ENCODE assay signal across 17 cellular contexts in the genomic region with DNA sequence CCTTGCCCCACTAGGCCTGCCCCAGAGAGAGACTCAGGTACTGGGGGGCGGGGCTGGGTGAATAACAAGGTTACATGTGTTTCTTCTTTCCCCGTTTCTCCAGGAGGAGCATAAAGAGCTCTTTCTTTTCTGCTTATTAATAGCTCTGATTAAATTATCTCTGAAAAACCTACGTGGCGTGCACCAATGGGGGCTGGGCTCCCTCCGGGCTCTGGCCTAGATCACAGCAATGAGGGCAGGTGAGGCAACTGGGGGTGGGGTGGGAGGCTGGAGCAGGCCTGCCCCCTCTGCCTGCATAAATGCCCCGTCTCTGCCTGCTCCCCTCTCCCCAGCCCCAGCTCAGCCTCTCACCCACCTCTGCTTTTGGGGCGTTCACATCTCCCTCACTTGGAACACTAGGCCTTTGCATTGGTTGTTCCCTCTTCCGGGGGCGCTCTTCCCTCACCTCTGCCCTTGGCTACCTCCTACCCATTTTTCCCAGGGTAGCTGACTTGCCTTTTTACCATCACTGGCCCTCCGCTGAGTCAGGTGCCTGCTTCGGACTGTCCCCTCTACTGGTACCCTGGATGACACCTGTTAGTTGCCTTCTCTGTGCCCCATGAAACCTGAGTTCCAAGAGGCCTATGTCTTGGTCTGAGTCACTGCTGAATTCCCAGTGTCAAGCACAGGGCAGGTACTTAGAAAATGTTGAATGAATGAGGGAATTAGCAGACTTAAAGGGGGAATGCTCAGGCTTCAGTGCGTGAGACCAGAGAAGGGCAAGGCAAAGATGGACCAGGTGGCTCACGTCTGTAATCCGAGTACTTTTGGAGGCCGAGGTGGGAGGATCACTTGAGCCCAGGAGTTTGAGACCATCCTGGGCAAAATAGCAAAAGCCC. TPM values are rescaled to one million over a fixed set of nuclear protein-coding genes. Genes with fewer than 3 reads are reported as not detected.
DNase-seq lines count a peak whose midpoint lies in the region; ATAC-seq, FAIRE-seq and TF ChIP-seq lines count a peak whose summit lies in the region.
"Had no signal": no experiment of that assay in that cellular context is flagged by ENCODE, and none has a peak within 500 bp of the region (broad histone marks: within the 10 kb centered on the region; RNA-seq: fewer than 3 reads in every experiment).

No MANE protein-coding gene starts in this region.

- H3K27me3 Mint-ChIP-seq in GM23338 (ENCODE audit: insufficient read depth, low read depth, poor library complexity), result peaks cover 13% of the 10 kb centered on the region
- H3K27me3 Mint-ChIP-seq in stimulated activated memory B cell treated with anti-CD40 and anti-IgM and Interleukin-4, amounts not matched to agents 10 μg/mL and 1 μg/mL and 100 μg/mL, for 72 hours, result peaks cover 58% of the 10 kb centered on the region
- peaks cover 24% of the 10 kb centered on the region for H3K27me3 Mint-ChIP-seq in activated CD8-positive, alpha-beta T cell treated with anti-CD3 and anti-CD28 coated beads for 36 hours

- H3K9me2 ChIP-seq in GM23338 (ENCODE audit: insufficient read depth), result no peaks in the 10 kb centered on the region

- no peak for ATAC-seq in GM23338
- no peak for ATAC-seq in pancreas
- ATAC-seq in stimulated activated memory B cell treated with anti-CD40 and anti-IgM and Interleukin-4, amounts not matched to agents 10 μg/mL and 1 μg/mL and 100 μg/mL, for 72 hours, result no peak
- ATAC-seq in activated CD8-positive, alpha-beta T cell treated with anti-CD3 and anti-CD28 coated beads for 36 hours, result no peak
- ATAC-seq: HCT116, K562 had no signal

- H3K36me3 ChIP-seq in GM23338 (ENCODE audit: insufficient read depth), result no peaks in the 10 kb centered on the region
- H3K36me3 ChIP-seq in pancreas, result no peaks in the 10 kb centered on the region
- H3K36me3 ChIP-seq: BLaER1, Peyer's patch had no signal

- DNase-seq in GM23338 (ENCODE audit: low spot score), result no peak
- DNase-seq in NCI-H526 (lab: John Stamatoyannopoulos, UW), result peak; percentile 70 to 74
- peak; percentile 9 for DNase-seq in epithelial cell of esophagus (ENCODE audit: low read depth)
- DNase-seq in pancreas, result peak in 2 of 6 donors; percentile 41 to 57
- DNase-seq in activated CD8-positive, alpha-beta T cell treated with anti-CD3 and anti-CD28 coated beads for 36 hours, result no peak
- DNase-seq in T-helper 9 cell, result no peak
- DNase-seq: DMS153, NCI-H2107, NCI-H748 treated with DMSO at 0.1 percent for 48 hours, Peyer's patch, Right ventricle myocardium superior had no signal

- no peaks in the 10 kb centered on the region for H3K9me3 ChIP-seq in pancreas
- H3K9me3 ChIP-seq: BLaER1, Peyer's patch had no signal

- no peaks in the 10 kb centered on the region for H3K9me3 Mint-ChIP-seq in GM23338
- H3K9me3 Mint-ChIP-seq in stimulated activated memory B cell treated with anti-CD40 and anti-IgM and Interleukin-4, amounts not matched to agents 10 μg/mL and 1 μg/mL and 100 μg/mL, for 72 hours, result no peaks in the 10 kb centered on the region
- H3K9me3 Mint-ChIP-seq in activated CD8-positive, alpha-beta T cell treated with anti-CD3 and anti-CD28 coated beads for 36 hours, result no peaks in the 10 kb centered on the region

- TF ChIP-seq CTCF in GM23338 (conservative IDR thresholded peaks at IDR 0.05; ENCODE audit: low read depth in 2 of 2), result peak in 1 of 2 experiments; percentile 41; a peak in 2 of 4 replicates
- TF ChIP-seq CTCF in epithelial cell of esophagus (IDR thresholded peaks at IDR 0.05; ENCODE audit: insufficient read depth, low read depth, low read length, missing control alignments), result no peak
- TF ChIP-seq CTCF in pancreas (IDR thresholded peaks at IDR 0.05), result no peak
- TF ChIP-seq CTCF in activated CD8-positive, alpha-beta T cell treated with anti-CD3 and anti-CD28 coated beads for 36 hours (IDR thresholded peaks at IDR 0.05), result no peak

- H4K20me1 ChIP-seq in GM23338 (replicated peaks; ENCODE audit: insufficient read depth), result no peaks in the 10 kb centered on the region

- no peaks in the 10 kb centered on the region for H3K36me3 Mint-ChIP-seq in GM23338 (ENCODE audit: low read depth)
- H3K36me3 Mint-ChIP-seq in stimulated activated memory B cell treated with anti-CD40 and anti-IgM and Interleukin-4, amounts not matched to agents 10 μg/mL and 1 μg/mL and 100 μg/mL, for 72 hours, result no peaks in the 10 kb centered on the region
- H3K36me3 Mint-ChIP-seq in activated CD8-positive, alpha-beta T cell treated with anti-CD3 and anti-CD28 coated beads for 36 hours (ENCODE audit: low read depth), result no peaks in the 10 kb centered on the region

- no peak overlapping the region for H3K27ac Mint-ChIP-seq in GM23338
- H3K27ac Mint-ChIP-seq in stimulated activated memory B cell treated with anti-CD40 and anti-IgM and Interleukin-4, amounts not matched to agents 10 μg/mL and 1 μg/mL and 100 μg/mL, for 72 hours, result no peak overlapping the region
- H3K27ac Mint-ChIP-seq in activated CD8-positive, alpha-beta T cell treated with anti-CD3 and anti-CD28 coated beads for 36 hours, result no peak overlapping the region

- WGBS in pancreas, 2 donors, result 71 to 78% methylated on average over 15 of the region's 15 CpGs

- CTCF ChIA-PET in activated CD8-positive, alpha-beta T cell treated with anti-CD3 and anti-CD28 coated beads for 36 hours (lab: Charles Lee), result interaction anchor here (1.2 kb wide), 1 partner anchor 65 kb away, joined by 3 read pairs; no protein-coding TSS in a partner anchor

- no peaks in the 10 kb centered on the region for H3K79me2 ChIP-seq in GM23338 (replicated peaks; ENCODE audit: insufficient read depth)

- POLR2A ChIA-PET in activated CD8-positive, alpha-beta T cell treated with anti-CD3 and anti-CD28 coated beads for 36 hours (lab: Charles Lee), result no interaction called here

- 0 out of 2 replicates have a peak overlapping the region, but pooled peaks have one; percentile 63 for H2AFZ ChIP-seq in GM23338

- intact Hi-C loops in pancreas (cut with DNase I), result loop anchor here in 1 of 3 donors (10.0 kb wide), 1 partner anchor 105 kb away; no protein-coding TSS in a partner anchor
- intact Hi-C loops in activated CD8-positive, alpha-beta T cell treated with anti-CD3 and anti-CD28 coated beads for 36 hours (cut with micrococcal nuclease), result no loop called here

- H3F3A ChIP-seq in GM23338 (replicated peaks; ENCODE audit: low read depth), result 0 out of 2 replicates have a peak, but pooled peaks cover under 1% of the 10 kb centered on the region

- H3K4me1 Mint-ChIP-seq in GM23338, result peaks cover 20% of the 10 kb centered on the region
- no peaks in the 10 kb centered on the region for H3K4me1 Mint-ChIP-seq in stimulated activated memory B cell treated with anti-CD40 and anti-IgM and Interleukin-4, amounts not matched to agents 10 μg/mL and 1 μg/mL and 100 μg/mL, for 72 hours
- H3K4me1 Mint-ChIP-seq in activated CD8-positive, alpha-beta T cell treated with anti-CD3 and anti-CD28 coated beads for 36 hours (ENCODE audit: low read depth), result no peaks in the 10 kb centered on the region

- H3K27me3 ChIP-seq in GM23338 (ENCODE audit: insufficient read depth) (peaks cover 26% of the 10 kb centered on the region), pancreas (no peaks in the 10 kb centered on the region)
- H3K27me3 ChIP-seq: Peyer's patch had no signal

- H3K4me3 Mint-ChIP-seq in GM23338, result no peak overlapping the region
- no peak overlapping the region for H3K4me3 Mint-ChIP-seq in stimulated activated memory B cell treated with anti-CD40 and anti-IgM and Interleukin-4, amounts not matched to agents 10 μg/mL and 1 μg/mL and 100 μg/mL, for 72 hours
- no peak overlapping the region for H3K4me3 Mint-ChIP-seq in activated CD8-positive, alpha-beta T cell treated with anti-CD3 and anti-CD28 coated beads for 36 hours

- H3K4me2 ChIP-seq in GM23338, result no peak overlapping the region
- H3K4me2 ChIP-seq: BLaER1 had no signal

- peaks cover 20% of the 10 kb centered on the region for H3K4me1 ChIP-seq in GM23338 (ENCODE audit: insufficient read depth)
- H3K4me1 ChIP-seq in pancreas, result peaks cover 0 to 26% (median 26%) of the 10 kb centered on the region in 3 donors

- H3K4me3 ChIP-seq in GM23338 (no peak overlapping the region), epithelial cell of esophagus (ENCODE audit: low read length) (no peak overlapping the region), pancreas (no peak overlapping the region)
- H3K4me3 ChIP-seq: BLaER1, K562, Peyer's patch had no signal

- FAIRE-seq in pancreas (lab: Jason Lieb, UNC), result no peak
- FAIRE-seq: GM18507, K562 had no signal

- H3K27ac ChIP-seq in GM23338 (ENCODE audit: low read depth) (no peak overlapping the region), pancreas (peak overlapping the region in 3 of 4 donors; percentile 36 to 42 (median 40))
- H3K27ac ChIP-seq: BLaER1, HL-60, Peyer's patch had no signal

TF ChIP-seq in GM23338, 12 proteins besides CTCF, POLR2A, EP300 and RAD21:
- no peak for TF ChIP-seq NANOG (IDR thresholded peaks at IDR 0.05; ENCODE audit: borderline replicate concordance)
- no peak for TF ChIP-seq ZNF331 (CRISPR knock-in tag; IDR thresholded peaks at IDR 0.05; ENCODE audit: low read depth)

RNA-seq across cellular contexts. Expression of a gene that starts 4.0 kb away (rescaled TPM):
- 2.1 and 3.6 TPM in 2 replicates for total RNA-seq in GM23338 (2014; rRNA removed; shearing (Covaris generic))
- polyA plus RNA-seq in GM23338 (2016; fragmentation: Nextera tagmentation; extraction: Ambion mirVana) (0.78 and 0.85 TPM in 2 replicates), pancreas (10 to 100 TPM in 1 of 2 donors, 1 to 10 TPM in 1; 5.6 to 14.6 TPM)
- 1 to 10 TPM; 2.1 to 4.3 (median 3.3) TPM for total RNA-seq in pancreas
- 1 to 10 TPM in 1 of 2 experiments, under 1 TPM in 1; 0.76 to 1.0 TPM for total RNA-seq in activated CD8-positive, alpha-beta T cell treated with anti-CD3 and anti-CD28 coated beads for 36 hours

Comparison
In these comparisons a context has a peak if more than half of its experiments do, and no peak if none do; other contexts are left out.
1. DNase-seq: peak in NCI-H526 (2 of 2) and epithelial cell of esophagus (single experiment); none in GM23338 (single experiment), activated CD8-positive, alpha-beta T cell treated with anti-CD3 and anti-CD28 coated beads for 36 hours (single experiment) and T-helper 9 cell (single experiment).